ENCODE assay signal across 29 cellular contexts in the genomic region with DNA sequence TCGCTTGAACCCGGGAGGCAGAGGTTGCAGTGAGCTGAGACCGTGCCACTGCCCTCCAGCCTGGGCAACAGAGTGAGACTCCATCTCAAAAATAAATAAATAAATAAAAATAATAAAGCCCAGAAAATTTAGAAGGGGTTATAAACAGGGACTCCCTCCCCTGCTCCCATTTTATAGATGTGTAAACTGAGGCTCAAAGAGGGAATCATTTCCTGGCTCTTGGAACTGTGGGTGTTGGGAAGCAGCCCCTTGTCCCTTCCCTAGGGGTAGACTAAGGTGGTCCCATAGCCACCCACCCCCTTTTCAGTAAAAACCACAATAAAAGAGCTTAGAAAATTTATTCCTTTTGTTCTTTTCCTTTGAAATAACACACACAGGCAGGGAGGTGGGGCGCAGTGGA. TPM values are rescaled to one million over a fixed set of nuclear protein-coding genes. Genes with fewer than 3 reads are reported as not detected.
"Had no signal": no experiment of that assay in that cellular context is flagged by ENCODE, and none has a peak within 500 bp of the region (broad histone marks: within the 10 kb centered on the region; RNA-seq: fewer than 3 reads in every experiment).

No MANE protein-coding gene starts in this region.

- DNase-seq: colonic mucosa; cortex of kidney; effector CD8-positive, alpha-beta T cell; effector memory CD8-positive, alpha-beta T cell; endodermal cell; esophagus squamous epithelium; foreskin fibroblast; foreskin melanocyte; gastrocnemius medialis; glutamatergic neuron; head of caudate nucleus; heart right ventricle; hippocampal formation; left cardiac atrium; left lung; left ventricle myocardium superior; lower lobe of right lung; mesenchymal stem cell; mucosa of descending colon had no signal

- H3K27ac ChIP-seq: colonic mucosa, esophagus squamous epithelium, gastrocnemius medialis, heart right ventricle, left lung, lower lobe of right lung had no signal

- H3K36me3 ChIP-seq: colonic mucosa, gastrocnemius medialis, left lung, lower lobe of right lung had no signal

- H3K4me1 ChIP-seq: colonic mucosa, esophagus squamous epithelium, gastrocnemius medialis, heart right ventricle, left lung, lower lobe of right lung had no signal

- H3K9me3 ChIP-seq: colonic mucosa, esophagus squamous epithelium, gastrocnemius medialis, heart right ventricle, left lung, lower lobe of right lung, mucosa of descending colon had no signal

- H3K27me3 ChIP-seq: colonic mucosa, esophagus squamous epithelium, gastrocnemius medialis, heart right ventricle, left lung had no signal

- FAIRE-seq: islet of Langerhans, keratinocyte had no signal

- ATAC-seq: effector memory CD8-positive, alpha-beta T cell; gastrocnemius medialis; left cardiac atrium; left lung; left ventricle myocardium superior; lower lobe of right lung; mucosa of descending colon had no signal

- H3K4me3 ChIP-seq: colonic mucosa, esophagus squamous epithelium, gastrocnemius medialis, heart right ventricle, left lung, lower lobe of right lung, mucosa of descending colon had no signal

RNA-seq across cellular contexts. Expression of a gene that starts 6.2 kb away (rescaled TPM):
- total RNA-seq: endothelial cell of umbilical vein, kidney epithelial cell, lower lobe of right lung, lung microvascular endothelial cell, mesenteric fat pad, myocyte had no signal
- polyA plus RNA-seq: keratinocyte had no signal

RNA-seq across cellular contexts. Expression of a gene that starts 24.3 kb away (rescaled TPM):
- total RNA-seq: dermis microvascular lymphatic vessel endothelial cell, endothelial cell of umbilical vein, glomerular endothelial cell, heart right ventricle, left cardiac atrium, left ventricle myocardium superior, lung microvascular endothelial cell, mesenteric fat pad, myocyte had no signal
- polyA plus RNA-seq: endothelial cell of umbilical vein had no signal

RNA-seq across cellular contexts. Expression of a gene that starts 41.8 kb away (rescaled TPM):
- total RNA-seq: chondrocyte, dermis microvascular lymphatic vessel endothelial cell, endothelial cell of umbilical vein, glomerular endothelial cell, lung microvascular endothelial cell, myocyte had no signal
- polyA plus RNA-seq: endothelial cell of umbilical vein had no signal
